Comparison of ENCODE assay signal across 8 cellular contexts in the genomic region with DNA sequence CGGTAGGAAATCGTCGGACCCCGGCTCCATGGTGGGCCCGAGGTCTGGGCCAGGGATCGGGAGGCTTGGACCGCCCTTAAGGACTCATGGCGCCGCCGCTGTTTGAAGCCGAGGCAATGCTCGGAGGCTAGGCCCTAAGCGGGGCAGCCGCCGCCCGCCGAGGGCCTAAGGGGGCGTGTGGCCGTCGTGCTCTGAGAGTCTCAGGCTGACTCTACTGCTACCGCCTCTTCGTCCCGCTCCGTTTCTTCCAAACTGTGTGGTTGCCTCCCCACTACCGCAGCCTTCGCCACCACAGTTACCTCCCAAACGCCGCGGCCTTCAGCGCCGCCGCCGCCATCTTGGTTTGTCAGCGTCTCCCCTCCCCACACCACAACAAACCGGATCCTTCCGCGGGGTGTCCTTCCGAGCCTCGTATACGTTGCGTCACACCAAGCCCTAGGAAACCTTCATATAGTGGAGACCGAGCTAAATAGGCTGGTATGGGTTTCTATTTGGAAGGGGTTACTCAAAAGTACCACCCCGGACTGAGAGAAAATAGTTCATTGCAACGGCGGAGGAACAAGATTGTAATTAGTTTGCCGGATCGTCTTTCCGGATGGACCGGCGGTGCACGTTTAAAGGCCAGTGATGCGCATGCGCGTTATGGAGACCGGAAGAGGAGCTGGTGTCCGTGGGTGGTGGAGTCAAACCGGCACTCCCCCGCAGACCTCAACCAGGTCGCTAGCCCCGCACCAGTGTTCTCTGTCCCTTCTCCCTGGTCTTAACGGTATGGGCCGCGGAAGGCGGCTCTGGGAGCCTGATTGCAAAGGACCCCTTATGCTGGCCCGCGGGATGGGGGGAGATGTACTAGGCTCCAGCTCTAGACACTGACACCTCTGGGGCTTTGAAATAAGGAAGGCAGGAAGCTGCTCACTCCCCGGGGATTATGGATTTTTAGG. TPM values are rescaled to one million over a fixed set of nuclear protein-coding genes. Genes with fewer than 3 reads are reported as not detected.
DNase-seq lines count a peak whose midpoint lies in the region; ATAC-seq and TF ChIP-seq lines count a peak whose summit lies in the region.

A gene (minus strand): TSS at position 348 of the 938 bp plus-strand sequence. CDS start 318 bp downstream, at position 30.

- H3K27me3 ChIP-seq in gastroesophageal sphincter = no peaks in the 10 kb centered on the region

- H3K27ac Mint-ChIP-seq in activated naive CD4-positive, alpha-beta T cell treated with anti-CD3 and anti-CD28 coated beads for 36 hours = peak within 1 kb of the TSS; percentile 95

- peak within 1 kb of the TSS; percentile 91 for H3K4me3 Mint-ChIP-seq in activated naive CD4-positive, alpha-beta T cell treated with anti-CD3 and anti-CD28 coated beads for 36 hours

- POLR2A ChIA-PET in HEK293 (lab: Yijun Ruan, JAX) = interaction anchor here (0.6 to 2.7 kb wide), 25 partner anchors 8 to 197 kb away, joined by 3 to 23 read pairs (median 5); a partner anchor contains a TSS

- CTCF ChIA-PET in HEK293 (lab: Yijun Ruan, JAX) = interaction anchor here (0.6 to 7.2 kb wide), 9 partner anchors 14 to 257 kb away, joined by 3 to 44 read pairs (median 4); a partner anchor contains a TSS
- CTCF ChIA-PET in activated naive CD4-positive, alpha-beta T cell treated with anti-CD3 and anti-CD28 coated beads for 36 hours (lab: Charles Lee) = interaction anchor here (1.1 to 1.6 kb wide), 2 partner anchors 14 to 153 kb away, joined by 3 to 4 read pairs; no protein-coding TSS in a partner anchor

- peaks cover 7% of the 10 kb centered on the region for H3K36me3 Mint-ChIP-seq in activated naive CD4-positive, alpha-beta T cell treated with anti-CD3 and anti-CD28 coated beads for 36 hours (ENCODE audit: low read depth)

- H3K4me1 ChIP-seq in HEK293 (ENCODE audit: control insufficient read depth, insufficient read depth, low read length) (peaks cover 19% of the 10 kb centered on the region), gastroesophageal sphincter (peaks cover 0 to 38% (median 25%) of the 10 kb centered on the region in 3 donors)

- TF ChIP-seq CTCF in HEK293 (tag by site-specific recombination; IDR thresholded peaks at IDR 0.05) = peak; percentile 55; the same call in 1 of the 2 replicates
- no peak for TF ChIP-seq CTCF in gastroesophageal sphincter (IDR thresholded peaks at IDR 0.05)

- DNase-seq in G401 (ENCODE audit: low spot score) (peak; percentile 85), NAMALWA (ENCODE audit: low spot score) (peak; percentile 93), SK-N-DZ (ENCODE audit: low spot score) (peak; percentile 96), non-pigmented ciliary epithelial cell (ENCODE audit: low read depth) (peak; percentile 41), superior temporal gyrus (ENCODE audit: extremely low spot score) (peak; percentile 90)
- peak; percentile 89 for DNase-seq in activated naive CD4-positive, alpha-beta T cell treated with anti-CD3 and anti-CD28 coated beads for 36 hours

- H3K4me3 ChIP-seq in HEK293 (ENCODE audit: low read depth, low read length) (peak within 1 kb of the TSS; percentile 90), gastroesophageal sphincter (peak within 1 kb of the TSS; percentile 83)

- H3K4me1 Mint-ChIP-seq in activated naive CD4-positive, alpha-beta T cell treated with anti-CD3 and anti-CD28 coated beads for 36 hours (ENCODE audit: low read depth) = peaks cover 32% of the 10 kb centered on the region

- no peak for TF ChIP-seq EP300 in gastroesophageal sphincter (IDR thresholded peaks at IDR 0.05)

- in situ Hi-C loops in G401 (cut with HindIII; ENCODE audit: low sequenced_read_pairs) = no loop called here

- H3K27me3 Mint-ChIP-seq in activated naive CD4-positive, alpha-beta T cell treated with anti-CD3 and anti-CD28 coated beads for 36 hours (ENCODE audit: low read depth) = no peaks in the 10 kb centered on the region

- TF ChIP-seq POLR2A in gastroesophageal sphincter (IDR thresholded peaks at IDR 0.05) = peak in 1 of 2 donors; percentile 27

- ATAC-seq in gastroesophageal sphincter = peak; percentile 91

- H3K9me3 ChIP-seq in HEK293 (ENCODE audit: control insufficient read depth, insufficient read depth, low read depth, low read length) = no peaks in the 10 kb centered on the region
- H3K9me3 ChIP-seq in gastroesophageal sphincter = no peaks in the 10 kb centered on the region

- 0% methylated on average over 1 to 23 of the region's 67 CpGs for WGBS in gastroesophageal sphincter (ENCODE audit: low coverage in 1 of 2), 2 donors

- H3K36me3 ChIP-seq in HEK293 (ENCODE audit: control insufficient read depth in 2 of 2, insufficient read depth in 1 of 2, low read length in 2 of 2) (peaks cover 11 to 34% of the 10 kb centered on the region in 2 experiments), gastroesophageal sphincter (peaks cover 0 to 10% of the 10 kb centered on the region in 2 donors)

- no peaks in the 10 kb centered on the region for H3K9me3 Mint-ChIP-seq in activated naive CD4-positive, alpha-beta T cell treated with anti-CD3 and anti-CD28 coated beads for 36 hours

- H3K27ac ChIP-seq in HEK293 (ENCODE audit: extremely low read depth, low read depth, low read length) = peak within 1 kb of the TSS; percentile 96
- peak within 1 kb of the TSS; percentile 75 to 90 (median 85) for H3K27ac ChIP-seq in gastroesophageal sphincter

- intact Hi-C loops in activated naive CD4-positive, alpha-beta T cell treated with anti-CD3 and anti-CD28 coated beads for 36 hours (cut with micrococcal nuclease) = loop anchor here (2.0 to 10.0 kb wide), 4 partner anchors 36 to 820 kb away; a partner anchor contains a TSS

TF ChIP-seq in HEK293, 187 proteins besides CTCF, POLR2A, EP300 and RAD21 (continues in another document):
- TF ChIP-seq, protein P1, sequence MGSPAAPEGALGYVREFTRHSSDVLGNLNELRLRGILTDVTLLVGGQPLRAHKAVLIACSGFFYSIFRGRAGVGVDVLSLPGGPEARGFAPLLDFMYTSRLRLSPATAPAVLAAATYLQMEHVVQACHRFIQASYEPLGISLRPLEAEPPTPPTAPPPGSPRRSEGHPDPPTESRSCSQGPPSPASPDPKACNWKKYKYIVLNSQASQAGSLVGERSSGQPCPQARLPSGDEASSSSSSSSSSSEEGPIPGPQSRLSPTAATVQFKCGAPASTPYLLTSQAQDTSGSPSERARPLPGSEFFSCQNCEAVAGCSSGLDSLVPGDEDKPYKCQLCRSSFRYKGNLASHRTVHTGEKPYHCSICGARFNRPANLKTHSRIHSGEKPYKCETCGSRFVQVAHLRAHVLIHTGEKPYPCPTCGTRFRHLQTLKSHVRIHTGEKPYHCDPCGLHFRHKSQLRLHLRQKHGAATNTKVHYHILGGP (tag by site-specific recombination; IDR thresholded peaks at IDR 0.05) = no peak
- TF ChIP-seq ZBTB17 (tag by site-specific recombination; IDR thresholded peaks at IDR 0.05) (peak; percentile 94), KLF1 (tag by site-specific recombination; IDR thresholded peaks at IDR 0.05) (peak; percentile 65), ZNF223 (tag by site-specific recombination; IDR thresholded peaks at IDR 0.05) (no peak), ZNF596 (tag by site-specific recombination; IDR thresholded peaks at IDR 0.05) (no peak), YY1 (tag by site-specific recombination; IDR thresholded peaks at IDR 0.05) (peak; percentile 100), ZFP37 (tag by site-specific recombination; IDR thresholded peaks at IDR 0.05) (peak; percentile 98), ZNF174 (tag by site-specific recombination; IDR thresholded peaks at IDR 0.05) (0 out of 2 replicates have a peak, but pooled peaks have one; percentile 40), KLF7 (tag by site-specific recombination; IDR thresholded peaks at IDR 0.05; ENCODE audit: borderline replicate concordance) (peak; percentile 96)
- TF ChIP-seq, protein P2, sequence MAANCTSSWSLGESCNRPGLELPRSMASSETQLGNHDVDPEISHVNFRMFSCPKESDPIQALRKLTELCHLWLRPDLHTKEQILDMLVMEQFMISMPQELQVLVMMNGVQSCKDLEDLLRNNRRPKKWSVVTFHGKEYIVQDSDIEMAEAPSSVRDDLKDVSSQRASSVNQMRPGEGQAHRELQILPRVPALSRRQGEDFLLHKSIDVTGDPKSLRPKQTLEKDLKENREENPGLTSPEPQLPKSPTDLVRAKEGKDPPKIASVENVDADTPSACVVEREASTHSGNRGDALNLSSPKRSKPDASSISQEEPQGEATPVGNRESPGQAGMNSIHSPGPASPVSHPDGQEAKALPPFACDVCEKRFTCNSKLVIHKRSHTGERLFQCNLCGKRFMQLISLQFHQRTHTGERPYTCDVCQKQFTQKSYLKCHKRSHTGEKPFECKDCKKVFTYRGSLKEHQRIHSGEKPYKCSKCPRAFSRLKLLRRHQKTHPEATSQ (tag by site-specific recombination; IDR thresholded peaks at IDR 0.05) = peak; percentile 91
- TF ChIP-seq, protein P3, sequence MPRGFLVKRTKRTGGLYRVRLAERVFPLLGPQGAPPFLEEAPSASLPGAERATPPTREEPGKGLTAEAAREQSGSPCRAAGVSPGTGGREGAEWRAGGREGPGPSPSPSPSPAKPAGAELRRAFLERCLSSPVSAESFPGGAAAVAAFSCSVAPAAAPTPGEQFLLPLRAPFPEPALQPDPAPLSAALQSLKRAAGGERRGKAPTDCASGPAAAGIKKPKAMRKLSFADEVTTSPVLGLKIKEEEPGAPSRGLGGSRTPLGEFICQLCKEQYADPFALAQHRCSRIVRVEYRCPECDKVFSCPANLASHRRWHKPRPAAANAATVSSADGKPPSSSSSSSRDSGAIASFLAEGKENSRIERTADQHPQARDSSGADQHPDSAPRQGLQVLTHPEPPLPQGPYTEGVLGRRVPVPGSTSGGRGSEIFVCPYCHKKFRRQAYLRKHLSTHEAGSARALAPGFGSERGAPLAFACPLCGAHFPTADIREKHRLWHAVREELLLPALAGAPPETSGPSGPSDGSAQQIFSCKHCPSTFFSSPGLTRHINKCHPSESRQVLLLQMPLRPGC (tag by site-specific recombination; IDR thresholded peaks at IDR 0.05) = peak; percentile 94
- TF ChIP-seq, protein P4, sequence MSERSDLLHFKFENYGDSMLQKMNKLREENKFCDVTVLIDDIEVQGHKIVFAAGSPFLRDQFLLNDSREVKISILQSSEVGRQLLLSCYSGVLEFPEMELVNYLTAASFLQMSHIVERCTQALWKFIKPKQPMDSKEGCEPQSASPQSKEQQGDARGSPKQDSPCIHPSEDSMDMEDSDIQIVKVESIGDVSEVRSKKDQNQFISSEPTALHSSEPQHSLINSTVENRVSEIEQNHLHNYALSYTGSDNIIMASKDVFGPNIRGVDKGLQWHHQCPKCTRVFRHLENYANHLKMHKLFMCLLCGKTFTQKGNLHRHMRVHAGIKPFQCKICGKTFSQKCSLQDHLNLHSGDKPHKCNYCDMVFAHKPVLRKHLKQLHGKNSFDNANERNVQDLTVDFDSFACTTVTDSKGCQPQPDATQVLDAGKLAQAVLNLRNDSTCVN (tag by site-specific recombination; optimal IDR thresholded peaks at IDR 0.05) = peak; percentile 69

RNA-seq across cellular contexts. Expression of the gene that starts here (rescaled TPM):
- total RNA-seq in G401 (2014; rRNA removed; shearing (Covaris generic)) = 69.8 and 76.3 TPM in 2 replicates
- polyA plus RNA-seq in SK-N-DZ (2014; cell fraction: cytosol; rRNA removed) = 80.1 and 90.1 TPM in 2 replicates
- polyA plus RNA-seq in SK-N-DZ (2014; cell fraction: nucleus; rRNA removed) = 119 and 148 TPM in 2 replicates
- 10 to 100 TPM; 67.4 to 68.2 TPM for total RNA-seq in activated naive CD4-positive, alpha-beta T cell treated with anti-CD3 and anti-CD28 coated beads for 36 hours
- 100 to 1,000 TPM in 1 of 4 donors, 10 to 100 TPM in 3; 60.2 to 120 (median 79.7) TPM for total RNA-seq in gastroesophageal sphincter

Comparison
In these comparisons a context has a peak if more than half of its experiments do, and no peak if none do; other contexts are left out.
1. Peak in every context shown above with its lines: DNase-seq, ATAC-seq, H3K4me3 ChIP-seq and H3K27ac ChIP-seq.
2. DNase-seq: peak in every context shown above with its lines; median percentile 96 in SK-N-DZ; 93 in NAMALWA; 90 in superior temporal gyrus; 89 in activated naive CD4-positive, alpha-beta T cell treated with anti-CD3 and anti-CD28 coated beads for 36 hours; 85 in G401; 41 in non-pigmented ciliary epithelial cell.